11 cellular contexts compared by ENCODE assay signal in genomic region chr16:87897563-87898505, GRCh38. TPM values are rescaled to one million over a fixed set of nuclear protein-coding genes. Genes with fewer than 3 reads are reported as not detected.
DNase-seq lines count a peak whose midpoint lies in the region; ATAC-seq, FAIRE-seq and TF ChIP-seq lines count a peak whose summit lies in the region.
"Had no signal": no experiment of that assay in that cellular context is flagged by ENCODE, and none has a peak within 500 bp of the region (broad histone marks: within the 10 kb centered on the region; RNA-seq: fewer than 3 reads in every experiment).

No MANE protein-coding gene starts in this region.

- CTCF ChIA-PET in A549 (lab: Yijun Ruan, JAX) = interaction anchor here (1.6 to 2.5 kb wide), 4 partner anchors 12 to 119 kb away, joined by 3 to 10 read pairs (median 6); no protein-coding TSS in a partner anchor

- no peak for TF ChIP-seq POLR2A in A549 (IDR thresholded peaks at IDR 0.05; ENCODE audit: low read length)

- TF ChIP-seq CTCF in A549 (IDR thresholded peaks at IDR 0.05) (no peak), psoas muscle (IDR thresholded peaks at IDR 0.05) (no peak), foreskin fibroblast (IDR thresholded peaks at IDR 0.05; ENCODE audit: low read depth, low read length) (no peak)

- POLR2A ChIA-PET in A549 (lab: Yijun Ruan, JAX) = no interaction called here

- no peak overlapping the region for H3K4me2 ChIP-seq in A549

- no peaks in the 10 kb centered on the region for H3K36me3 ChIP-seq in psoas muscle (ENCODE audit: insufficient read depth in 1 of 2, low read depth in 1 of 2)

- H3K4me1 ChIP-seq in A549 (peaks cover 7% of the 10 kb centered on the region; the same call in 2 of the 3 replicates), psoas muscle (peaks cover 7% of the 10 kb centered on the region)

- no peaks in the 10 kb centered on the region for H3K27me3 ChIP-seq in psoas muscle (ENCODE audit: insufficient read depth in 3 of 3, low read length in 2 of 3)

- intact Hi-C loops in psoas muscle (cut with DNase I) = no loop called here

- H3K4me3 ChIP-seq in A549 (no peak overlapping the region), psoas muscle (no peak overlapping the region), foreskin fibroblast (ENCODE audit: low read depth in 1 of 2, low read length in 2 of 2) (no peak overlapping the region)

- ATAC-seq in A549 (peak; percentile 45 to 55; a peak in 3 of 6 replicates), psoas muscle (no peak)
- ATAC-seq: right cardiac atrium had no signal

- TF ChIP-seq RAD21 in A549 (conservative IDR thresholded peaks at IDR 0.05 in 1 of 2, IDR thresholded peaks at IDR 0.05 in 1 of 2) = no peak

- TF ChIP-seq EP300 in A549 (IDR thresholded peaks at IDR 0.05) = no peak

- no peak overlapping the region for H3K27ac ChIP-seq in A549
- H3K27ac ChIP-seq in psoas muscle = no peak overlapping the region

- H3K9me3 ChIP-seq in A549 (no peaks in the 10 kb centered on the region), psoas muscle (no peaks in the 10 kb centered on the region)

- no peak for FAIRE-seq in A549 (lab: Jason Lieb, UNC)
- FAIRE-seq: endothelial cell of umbilical vein had no signal

- DNase-seq in A549 (ENCODE audit: low read depth in 1 of 2, low spot score in 1 of 2) = no peak
- peak; percentile 27 for DNase-seq in T-helper 9 cell
- DNase-seq in activated effector memory CD4-positive, alpha-beta T cell treated with anti-CD3 and anti-CD28 coated beads, Interleukin-2, amount 50 U/mL, for 16 hours = peak; percentile 80
- DNase-seq in stimulated activated CD4-positive, alpha-beta T cell treated with anti-CD3 and anti-CD28 coated beads, Interleukin-12 subunit alpha, Interleukin-12 subunit beta, amount 100 ng/mL, for 24 hours (ENCODE audit: low read depth in 2 of 2) = peak; percentile 37 to 54
- no peak for DNase-seq in dermis blood vessel endothelial cell
- DNase-seq in psoas muscle = no peak
- DNase-seq in NCI-H446 treated with DMSO at 0.1 percent for 48 hours (lab: John Stamatoyannopoulos, UW) = no peak
- DNase-seq in foreskin fibroblast = no peak
- DNase-seq: NCI-H226 had no signal

- WGBS in A549 (ENCODE audit: missing lambda C conversion rate) = 74% methylated on average over 18 of the region's 19 CpGs
- 57 to 72% (median 68%) methylated on average over 19 of the region's 19 CpGs for WGBS in psoas muscle, 3 donors

TF ChIP-seq in A549, 52 proteins besides CTCF, POLR2A, EP300 and RAD21 (continues in another document):
- TF ChIP-seq, protein P1, sequence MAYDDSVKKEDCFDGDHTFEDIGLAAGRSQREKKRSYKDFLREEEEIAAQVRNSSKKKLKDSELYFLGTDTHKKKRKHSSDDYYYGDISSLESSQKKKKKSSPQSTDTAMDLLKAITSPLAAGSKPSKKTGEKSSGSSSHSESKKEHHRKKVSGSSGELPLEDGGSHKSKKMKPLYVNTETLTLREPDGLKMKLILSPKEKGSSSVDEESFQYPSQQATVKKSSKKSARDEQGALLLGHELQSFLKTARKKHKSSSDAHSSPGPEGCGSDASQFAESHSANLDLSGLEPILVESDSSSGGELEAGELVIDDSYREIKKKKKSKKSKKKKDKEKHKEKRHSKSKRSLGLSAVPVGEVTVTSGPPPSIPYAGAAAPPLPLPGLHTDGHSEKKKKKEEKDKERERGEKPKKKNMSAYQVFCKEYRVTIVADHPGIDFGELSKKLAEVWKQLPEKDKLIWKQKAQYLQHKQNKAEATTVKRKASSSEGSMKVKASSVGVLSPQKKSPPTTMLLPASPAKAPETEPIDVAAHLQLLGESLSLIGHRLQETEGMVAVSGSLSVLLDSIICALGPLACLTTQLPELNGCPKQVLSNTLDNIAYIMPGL (CRISPR knock-in tag; IDR thresholded peaks at IDR 0.05; ENCODE audit: borderline replicate concordance) = no peak
- TF ChIP-seq, protein P2, sequence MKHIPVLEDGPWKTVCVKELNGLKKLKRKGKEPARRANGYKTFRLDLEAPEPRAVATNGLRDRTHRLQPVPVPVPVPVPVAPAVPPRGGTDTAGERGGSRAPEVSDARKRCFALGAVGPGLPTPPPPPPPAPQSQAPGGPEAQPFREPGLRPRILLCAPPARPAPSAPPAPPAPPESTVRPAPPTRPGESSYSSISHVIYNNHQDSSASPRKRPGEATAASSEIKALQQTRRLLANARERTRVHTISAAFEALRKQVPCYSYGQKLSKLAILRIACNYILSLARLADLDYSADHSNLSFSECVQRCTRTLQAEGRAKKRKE (CRISPR knock-in tag; IDR thresholded peaks at IDR 0.05; ENCODE audit: low read depth) = no peak
- no peak for TF ChIP-seq ZC3H11A (IDR thresholded peaks at IDR 0.05)
- TF ChIP-seq SMC3 (IDR thresholded peaks at IDR 0.05) = no peak
- no peak for TF ChIP-seq KDM1A (IDR thresholded peaks at IDR 0.05; ENCODE audit: low read depth)
- no peak for TF ChIP-seq TFCP2L1 (CRISPR knock-in tag; IDR thresholded peaks at IDR 0.05)
- no peak for TF ChIP-seq EHF (CRISPR knock-in tag; IDR thresholded peaks at IDR 0.05)
- no peak for TF ChIP-seq HOXB13 (CRISPR knock-in tag; IDR thresholded peaks at IDR 0.05; ENCODE audit: low read depth)
- no peak for TF ChIP-seq FOXS1 (CRISPR knock-in tag; IDR thresholded peaks at IDR 0.05)
- TF ChIP-seq ESRRA (IDR thresholded peaks at IDR 0.05; ENCODE audit: borderline replicate concordance, low read length) = no peak
- no peak for TF ChIP-seq TP53 (CRISPR knock-in tag; IDR thresholded peaks at IDR 0.05)
- no peak for TF ChIP-seq CHD2 (IDR thresholded peaks at IDR 0.05; ENCODE audit: low read length, partially characterized antibody)
- no peak for TF ChIP-seq HES2 (IDR thresholded peaks at IDR 0.05)
- TF ChIP-seq E2F6 (IDR thresholded peaks at IDR 0.05; ENCODE audit: borderline replicate concordance, low read depth) = no peak
- TF ChIP-seq, protein P3, sequence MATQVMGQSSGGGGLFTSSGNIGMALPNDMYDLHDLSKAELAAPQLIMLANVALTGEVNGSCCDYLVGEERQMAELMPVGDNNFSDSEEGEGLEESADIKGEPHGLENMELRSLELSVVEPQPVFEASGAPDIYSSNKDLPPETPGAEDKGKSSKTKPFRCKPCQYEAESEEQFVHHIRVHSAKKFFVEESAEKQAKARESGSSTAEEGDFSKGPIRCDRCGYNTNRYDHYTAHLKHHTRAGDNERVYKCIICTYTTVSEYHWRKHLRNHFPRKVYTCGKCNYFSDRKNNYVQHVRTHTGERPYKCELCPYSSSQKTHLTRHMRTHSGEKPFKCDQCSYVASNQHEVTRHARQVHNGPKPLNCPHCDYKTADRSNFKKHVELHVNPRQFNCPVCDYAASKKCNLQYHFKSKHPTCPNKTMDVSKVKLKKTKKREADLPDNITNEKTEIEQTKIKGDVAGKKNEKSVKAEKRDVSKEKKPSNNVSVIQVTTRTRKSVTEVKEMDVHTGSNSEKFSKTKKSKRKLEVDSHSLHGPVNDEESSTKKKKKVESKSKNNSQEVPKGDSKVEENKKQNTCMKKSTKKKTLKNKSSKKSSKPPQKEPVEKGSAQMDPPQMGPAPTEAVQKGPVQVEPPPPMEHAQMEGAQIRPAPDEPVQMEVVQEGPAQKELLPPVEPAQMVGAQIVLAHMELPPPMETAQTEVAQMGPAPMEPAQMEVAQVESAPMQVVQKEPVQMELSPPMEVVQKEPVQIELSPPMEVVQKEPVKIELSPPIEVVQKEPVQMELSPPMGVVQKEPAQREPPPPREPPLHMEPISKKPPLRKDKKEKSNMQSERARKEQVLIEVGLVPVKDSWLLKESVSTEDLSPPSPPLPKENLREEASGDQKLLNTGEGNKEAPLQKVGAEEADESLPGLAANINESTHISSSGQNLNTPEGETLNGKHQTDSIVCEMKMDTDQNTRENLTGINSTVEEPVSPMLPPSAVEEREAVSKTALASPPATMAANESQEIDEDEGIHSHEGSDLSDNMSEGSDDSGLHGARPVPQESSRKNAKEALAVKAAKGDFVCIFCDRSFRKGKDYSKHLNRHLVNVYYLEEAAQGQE (IDR thresholded peaks at IDR 0.05) = no peak

RNA-seq across cellular contexts. Expression of gene SLC7A5, which starts 28.5 kb away (rescaled TPM):
- polyA plus RNA-seq in A549 (2011; rRNA removed) (265 and 326 TPM in 2 replicates), A549 (2017; fragmentation: RNase III; extraction: RNeasy Plus Mini Kit Qiagen cat#74134 plus additional on column Dnase treatment) (903 to 1,096 TPM (median 972 TPM) in 3 replicates), psoas muscle (10 to 100 TPM; 16.4 to 28.6 (median 20.2) TPM)
- 971 and 1,312 TPM in 2 replicates for polyA plus RNA-seq in A549 (2012; cell fraction: cytosol; rRNA removed)
- polyA plus RNA-seq in A549 (2012; cell fraction: nucleus; rRNA removed) = 1,440 and 1,925 TPM in 2 replicates
- polyA minus RNA-seq in A549 (2011; rRNA and poly(A)+ RNA removed) = 237 and 354 TPM in 2 replicates
- total RNA-seq in dermis blood vessel endothelial cell (5.1 and 7.8 TPM in 2 replicates), psoas muscle (10 to 100 TPM in 3 of 4 donors, 1 to 10 TPM in 1; 9.8 to 63.6 (median 28.3) TPM)

RNA-seq across cellular contexts. Expression of gene CA5A, which starts 38.5 kb away (rescaled TPM):
- polyA plus RNA-seq in A549 (2011; rRNA removed) = not detected in 2 replicates
- not detected in 2 replicates for polyA plus RNA-seq in A549 (2012; cell fraction: cytosol; rRNA removed)
- polyA plus RNA-seq in A549 (2012; cell fraction: nucleus; rRNA removed) = not detected in 2 replicates
- polyA plus RNA-seq in A549 (2017; fragmentation: RNase III; extraction: RNeasy Plus Mini Kit Qiagen cat#74134 plus additional on column Dnase treatment) = not detected in 3 replicates
- polyA minus RNA-seq in A549 (2011; rRNA and poly(A)+ RNA removed) = not detected in 2 replicates
- total RNA-seq in dermis blood vessel endothelial cell = not detected in 2 replicates
- under 1 TPM in 1 of 4 donors, not detected in 3; 0.12 TPM for total RNA-seq in psoas muscle
- not detected for polyA plus RNA-seq in psoas muscle
- total RNA-seq: endothelial cell of umbilical vein, right cardiac atrium had no signal
- polyA plus RNA-seq: endothelial cell of umbilical vein, right cardiac atrium had no signal

RNA-seq across cellular contexts. Expression of gene BANP, which starts 53.4 kb away (rescaled TPM):
- polyA plus RNA-seq in A549 (2011; rRNA removed) (17.1 and 18.1 TPM in 2 replicates), A549 (2017; fragmentation: RNase III; extraction: RNeasy Plus Mini Kit Qiagen cat#74134 plus additional on column Dnase treatment) (13.6 to 17.2 TPM (median 16.5 TPM) in 3 replicates), psoas muscle (10 to 100 TPM in 1 of 3 donors, 1 to 10 TPM in 2; 7.7 to 14.2 (median 7.8) TPM)
- polyA plus RNA-seq in A549 (2012; cell fraction: cytosol; rRNA removed) = 26.4 and 27.3 TPM in 2 replicates
- polyA plus RNA-seq in A549 (2012; cell fraction: nucleus; rRNA removed) = 52.3 and 59.7 TPM in 2 replicates
- 30.8 and 44.8 TPM in 2 replicates for polyA minus RNA-seq in A549 (2011; rRNA and poly(A)+ RNA removed)
- total RNA-seq in dermis blood vessel endothelial cell (23.5 and 36.4 TPM in 2 replicates), psoas muscle (10 to 100 TPM; 11.9 to 15.3 (median 14.7) TPM)

Comparison
In these comparisons a context has a peak if more than half of its experiments do, and no peak if none do; other contexts are left out.
1. ATAC-seq: peak in A549 (2 of 2); none in psoas muscle (0 of 4).
2. DNase-seq: peak in T-helper 9 cell (single experiment), activated effector memory CD4-positive, alpha-beta T cell treated with anti-CD3 and anti-CD28 coated beads, Interleukin-2, amount 50 U/mL, for 16 hours (single experiment) and stimulated activated CD4-positive, alpha-beta T cell treated with anti-CD3 and anti-CD28 coated beads, Interleukin-12 subunit alpha, Interleukin-12 subunit beta, amount 100 ng/mL, for 24 hours (2 of 2); none in A549 (0 of 2), dermis blood vessel endothelial cell (single experiment), psoas muscle (0 of 2), NCI-H446 treated with DMSO at 0.1 percent for 48 hours (single experiment) and foreskin fibroblast (0 of 2).